ENCODE assay signal across 8 cellular contexts in the genomic region with DNA sequence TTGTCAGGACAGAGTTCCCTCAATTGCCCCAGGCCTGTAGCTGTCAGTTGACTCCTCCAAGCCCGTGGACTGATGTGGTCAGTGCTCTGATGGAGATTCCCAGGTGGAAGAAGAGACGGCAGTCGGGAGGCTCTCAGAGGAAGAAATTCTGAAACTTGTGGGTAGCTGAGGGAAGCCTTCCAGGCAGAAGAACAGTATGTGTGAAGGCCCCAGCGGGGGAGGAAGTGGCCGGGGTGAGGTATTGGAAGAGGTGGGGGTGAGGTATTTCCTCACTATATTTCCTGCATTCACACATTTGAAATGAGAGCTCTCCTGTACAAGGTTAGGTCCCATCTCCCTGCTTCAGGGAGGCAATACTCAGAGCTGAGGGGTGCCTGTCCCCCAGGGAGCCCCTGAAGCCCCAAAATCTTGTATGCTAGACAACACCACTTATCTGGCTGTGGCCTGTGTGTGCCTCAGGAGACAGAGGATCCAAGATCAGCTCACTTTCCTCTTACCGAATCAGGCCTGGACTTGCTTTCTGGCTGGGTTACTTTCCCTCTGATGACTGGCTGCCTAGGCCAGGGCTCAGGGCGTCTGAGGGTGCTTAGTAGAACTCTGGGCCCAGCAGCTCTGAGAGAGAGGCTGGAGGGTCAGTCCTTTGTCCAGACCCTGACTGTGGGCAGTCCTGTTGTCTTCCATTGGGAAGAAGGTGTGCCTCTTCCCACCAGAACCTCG. TPM values are rescaled to one million over a fixed set of nuclear protein-coding genes. Genes with fewer than 3 reads are reported as not detected.
DNase-seq lines count a peak whose midpoint lies in the region; ATAC-seq and TF ChIP-seq lines count a peak whose summit lies in the region.

No MANE protein-coding gene starts in this region.

- no peak for ATAC-seq in HG02884 (IDR thresholded peaks at IDR 0.05; ENCODE audit: unreplicated experiment)

- peak overlapping the region; percentile 51 for H3K27ac ChIP-seq in cardiac muscle cell

- no peaks in the 10 kb centered on the region for H3K27me3 ChIP-seq in cardiac muscle cell

- DNase-seq in cardiac muscle cell (ENCODE audit: low read depth in 1 of 2, low spot score in 1 of 2) (peak in 1 of 2 donors; percentile 63), cardiac septum (ENCODE audit: low spot score) (no peak), epithelial cell of esophagus (ENCODE audit: low read depth) (peak; percentile 80), C1 segment of cervical spinal cord (lab: John Stamatoyannopoulos, UW) (no peak), iPS-NIHi7 (ENCODE audit: extremely low spot score) (no peak)
- peak; percentile 16 to 21 for DNase-seq in activated CD8-positive, alpha-beta memory T cell treated with anti-CD3 and anti-CD28 coated beads for 4 hours (ENCODE audit: low read depth in 2 of 2)
- DNase-seq in stimulated activated CD4-positive, alpha-beta T cell treated with anti-CD3 and anti-CD28 coated beads, Interleukin-12 subunit alpha, Interleukin-12 subunit beta, amount 100 ng/mL, for 48 hours (ENCODE audit: low read depth in 2 of 3, low spot score in 1 of 3), result peak; percentile 44 to 55 (median 52)

- TF ChIP-seq CTCF in cardiac muscle cell (IDR thresholded peaks at IDR 0.05; ENCODE audit: low read depth, low read length) (no peak), epithelial cell of esophagus (IDR thresholded peaks at IDR 0.05; ENCODE audit: insufficient read depth, low read depth, low read length, missing control alignments) (no peak)

- intact Hi-C loops in cardiac septum (cut with DNase I), result no loop called here

- no peaks in the 10 kb centered on the region for H3K9me3 ChIP-seq in cardiac muscle cell (ENCODE audit: low read depth)

- H3K4me3 ChIP-seq in cardiac muscle cell, result no peak overlapping the region
- no peak overlapping the region for H3K4me3 ChIP-seq in epithelial cell of esophagus (ENCODE audit: low read length)

- no peaks in the 10 kb centered on the region for H3K36me3 ChIP-seq in cardiac muscle cell

- H3K4me1 ChIP-seq in cardiac muscle cell (ENCODE audit: low read depth), result peaks cover 8% of the 10 kb centered on the region

RNA-seq across cellular contexts. Expression of a gene that starts 49.3 kb away (rescaled TPM):
- total RNA-seq in cardiac muscle cell (579 and 882 TPM in 2 replicates), cardiac septum (2,307 TPM)
- 1,085 and 1,624 TPM in 2 replicates for polyA plus RNA-seq in cardiac muscle cell

Comparison
In these comparisons a context has a peak if more than half of its experiments do, and no peak if none do; other contexts are left out.
1. DNase-seq: peak in activated CD8-positive, alpha-beta memory T cell treated with anti-CD3 and anti-CD28 coated beads for 4 hours (2 of 2), epithelial cell of esophagus (single experiment) and stimulated activated CD4-positive, alpha-beta T cell treated with anti-CD3 and anti-CD28 coated beads, Interleukin-12 subunit alpha, Interleukin-12 subunit beta, amount 100 ng/mL, for 48 hours (3 of 3); none in cardiac septum (single experiment), C1 segment of cervical spinal cord (0 of 14) and iPS-NIHi7 (single experiment).